9 cellular contexts compared by ENCODE assay signal in the genomic region with DNA sequence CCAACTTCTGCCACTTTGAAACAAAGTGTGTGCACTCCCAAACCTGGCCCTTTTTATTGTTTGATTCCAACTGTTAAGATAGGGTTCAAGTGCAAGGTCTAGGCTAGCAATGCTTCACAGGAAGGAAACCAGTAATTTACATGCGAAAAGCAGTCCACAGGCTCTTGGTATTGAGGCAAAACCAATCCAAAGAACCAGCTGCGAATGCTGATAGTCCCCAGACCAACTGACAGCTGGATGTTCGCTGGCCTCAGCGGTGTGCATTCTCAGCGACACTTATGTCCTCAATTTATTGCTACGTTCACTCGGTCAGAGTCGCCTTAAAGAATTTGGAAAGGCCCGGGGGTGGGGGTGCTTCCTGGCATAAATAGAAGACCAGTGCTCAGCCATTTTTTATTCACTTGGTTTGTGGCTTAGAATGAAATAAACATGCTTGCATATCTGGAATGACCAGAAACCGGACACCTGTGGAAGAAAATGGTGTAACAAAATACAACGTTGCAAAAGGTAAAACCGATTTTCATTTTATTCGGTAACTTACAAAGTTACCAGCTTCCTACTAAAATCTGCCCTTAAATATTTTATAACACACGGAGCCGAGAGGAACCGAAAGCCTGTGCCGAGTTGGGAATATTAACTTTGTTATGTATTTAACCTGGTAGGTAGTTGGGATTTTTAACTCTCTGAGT. TPM values are rescaled to one million over a fixed set of nuclear protein-coding genes. Genes with fewer than 3 reads are reported as not detected.
DNase-seq lines count a peak whose midpoint lies in the region; ATAC-seq and FAIRE-seq lines count a peak whose summit lies in the region.
"Had no signal": no experiment of that assay in that cellular context is flagged by ENCODE, and none has a peak within 500 bp of the region (broad histone marks: within the 10 kb centered on the region; RNA-seq: fewer than 3 reads in every experiment).

No MANE protein-coding gene starts in this region.

- no peaks in the 10 kb centered on the region for H3K9me3 ChIP-seq in iPS-15b (ENCODE audit: control insufficient read depth, insufficient read depth, low read length)
- H3K9me3 ChIP-seq in small intestine (ENCODE audit: control insufficient read depth, low read depth), result no peaks in the 10 kb centered on the region

- CTCF ChIA-PET in activated naive CD4-positive, alpha-beta T cell treated with anti-CD3 and anti-CD28 coated beads, Interleukin-2, amount 10 ng/mL, durations not matched to agents 7 days and 5 days (lab: Charles Lee), result no interaction called here

- intact Hi-C loops in activated CD4-positive, alpha-beta T cell treated with anti-CD3 and anti-CD28 coated beads, Interleukin-2, amount 10 ng/mL, durations not matched to agents 24 days and 14 days (cut with micrococcal nuclease), result loop anchor here (2.0 to 5.0 kb wide), 4 partner anchors 379 to 1362 kb away; partner anchors contain the start of genes CCND1, FADD and PPP6R3

- peaks cover 1% of the 10 kb centered on the region for H3K36me3 Mint-ChIP-seq in activated CD4-positive, alpha-beta T cell treated with anti-CD3 and anti-CD28 coated beads, Interleukin-2, amount 10 ng/mL, durations not matched to agents 24 days and 14 days (ENCODE audit: low read depth)
- H3K36me3 Mint-ChIP-seq in activated naive CD4-positive, alpha-beta T cell treated with anti-CD3 and anti-CD28 coated beads, Interleukin-2, amount 10 ng/mL, durations not matched to agents 7 days and 5 days, result peaks cover 5% of the 10 kb centered on the region

- H3K4me1 Mint-ChIP-seq in activated CD4-positive, alpha-beta T cell treated with anti-CD3 and anti-CD28 coated beads, Interleukin-2, amount 10 ng/mL, durations not matched to agents 24 days and 14 days, result peaks cover 39% of the 10 kb centered on the region
- H3K4me1 Mint-ChIP-seq in activated naive CD4-positive, alpha-beta T cell treated with anti-CD3 and anti-CD28 coated beads, Interleukin-2, amount 10 ng/mL, durations not matched to agents 7 days and 5 days, result peaks cover 74% of the 10 kb centered on the region

- peak overlapping the region; percentile 97 to 99 for H3K27ac ChIP-seq in small intestine (ENCODE audit: low read depth in 1 of 2, low read length in 1 of 2)
- H3K27ac ChIP-seq: foreskin keratinocyte had no signal

- ATAC-seq in HG03045 (IDR thresholded peaks at IDR 0.05; ENCODE audit: unreplicated experiment), result no peak
- ATAC-seq in HG02885 (IDR thresholded peaks at IDR 0.05; ENCODE audit: poor library complexity, unreplicated experiment), result no peak

- no peak for FAIRE-seq in small intestine (lab: Jason Lieb, UNC)

- H3K9ac ChIP-seq in iPS-15b (ENCODE audit: low read depth, low read length), result no peak overlapping the region

- peaks cover 2% of the 10 kb centered on the region for H3K27me3 Mint-ChIP-seq in activated CD4-positive, alpha-beta T cell treated with anti-CD3 and anti-CD28 coated beads, Interleukin-2, amount 10 ng/mL, durations not matched to agents 24 days and 14 days
- peaks cover 11% of the 10 kb centered on the region for H3K27me3 Mint-ChIP-seq in activated naive CD4-positive, alpha-beta T cell treated with anti-CD3 and anti-CD28 coated beads, Interleukin-2, amount 10 ng/mL, durations not matched to agents 7 days and 5 days

- peak overlapping the region; percentile 81 for H3K4me3 Mint-ChIP-seq in activated CD4-positive, alpha-beta T cell treated with anti-CD3 and anti-CD28 coated beads, Interleukin-2, amount 10 ng/mL, durations not matched to agents 24 days and 14 days
- peak overlapping the region; percentile 80 for H3K4me3 Mint-ChIP-seq in activated naive CD4-positive, alpha-beta T cell treated with anti-CD3 and anti-CD28 coated beads, Interleukin-2, amount 10 ng/mL, durations not matched to agents 7 days and 5 days

- H3K4me1 ChIP-seq in iPS-15b (ENCODE audit: control insufficient read depth, insufficient read depth, low read length) (peaks cover 21% of the 10 kb centered on the region), small intestine (ENCODE audit: control insufficient read depth in 2 of 2, insufficient read depth in 1 of 2, low read depth in 1 of 2, low read length in 1 of 2) (peaks cover 16 to 27% of the 10 kb centered on the region in 2 donors)

- H3K9me3 Mint-ChIP-seq in activated CD4-positive, alpha-beta T cell treated with anti-CD3 and anti-CD28 coated beads, Interleukin-2, amount 10 ng/mL, durations not matched to agents 24 days and 14 days, result no peaks in the 10 kb centered on the region
- no peaks in the 10 kb centered on the region for H3K9me3 Mint-ChIP-seq in activated naive CD4-positive, alpha-beta T cell treated with anti-CD3 and anti-CD28 coated beads, Interleukin-2, amount 10 ng/mL, durations not matched to agents 7 days and 5 days

- 3 to 7% (median 4%) methylated on average over 17 of the region's 17 CpGs for WGBS in small intestine, 3 donors

- H3K36me3 ChIP-seq in iPS-15b (ENCODE audit: control insufficient read depth, insufficient read depth, low read length) (no peaks in the 10 kb centered on the region), small intestine (ENCODE audit: control insufficient read depth in 2 of 2, insufficient read depth in 2 of 2, low read length in 2 of 2) (no peaks in the 10 kb centered on the region)

- DNase-seq in activated CD4-positive, alpha-beta T cell treated with anti-CD3 and anti-CD28 coated beads, Interleukin-2, amount 10 ng/mL, durations not matched to agents 24 days and 14 days, result peak; percentile 76
- DNase-seq in activated CD4-positive, alpha-beta T cell treated with anti-CD3 and anti-CD28 coated beads for 1 hour, result no peak
- DNase-seq in MV-4-11 (lab: John Stamatoyannopoulos, UW) (peak; percentile 49), small intestine (peak; percentile 61)
- peak; percentile 32 for DNase-seq in activated naive CD4-positive, alpha-beta T cell treated with anti-CD3 and anti-CD28 coated beads, Interleukin-2, amount 10 ng/mL, durations not matched to agents 7 days and 5 days

- peak overlapping the region; percentile 89 for H3K27ac Mint-ChIP-seq in activated CD4-positive, alpha-beta T cell treated with anti-CD3 and anti-CD28 coated beads, Interleukin-2, amount 10 ng/mL, durations not matched to agents 24 days and 14 days
- H3K27ac Mint-ChIP-seq in activated naive CD4-positive, alpha-beta T cell treated with anti-CD3 and anti-CD28 coated beads, Interleukin-2, amount 10 ng/mL, durations not matched to agents 7 days and 5 days, result peak overlapping the region; percentile 96

- H3K4me3 ChIP-seq in iPS-15b (ENCODE audit: low read depth, low read length), result peak overlapping the region; percentile 80
- peak overlapping the region; percentile 91 to 96 for H3K4me3 ChIP-seq in small intestine (ENCODE audit: low read depth in 1 of 2, low read length in 2 of 2)

- H3K27me3 ChIP-seq in iPS-15b (ENCODE audit: control insufficient read depth, insufficient read depth, low read length) (peaks cover 11% of the 10 kb centered on the region), small intestine (ENCODE audit: control insufficient read depth in 2 of 2, insufficient read depth in 2 of 2, low read length in 2 of 2) (no peaks in the 10 kb centered on the region)

RNA-seq across cellular contexts. Expression of gene CPT1A, which starts 1.6 kb away (rescaled TPM):
- total RNA-seq in activated CD4-positive, alpha-beta T cell treated with anti-CD3 and anti-CD28 coated beads, Interleukin-2, amount 10 ng/mL, durations not matched to agents 24 days and 14 days, result 25.2 and 25.9 TPM in 2 replicates
- polyA plus RNA-seq in small intestine, result 10 to 100 TPM; 29.5 to 33.3 (median 29.7) TPM
